Comparison of ENCODE assay signal across 8 cellular contexts in genomic region chr4:158811704-158812103, GRCh38. TPM values are rescaled to one million over a fixed set of nuclear protein-coding genes. Genes with fewer than 3 reads are reported as not detected.
DNase-seq lines count a peak whose midpoint lies in the region; ATAC-seq, FAIRE-seq and TF ChIP-seq lines count a peak whose summit lies in the region.

No MANE protein-coding gene starts in this region.

- no peak overlapping the region for H3K4me3 ChIP-seq in Jurkat, Clone E6-1 (ENCODE audit: low read length)
- H3K4me3 ChIP-seq in astrocyte (ENCODE audit: insufficient read depth, low read depth, low read length), result no peak overlapping the region

- no peak for DNase-seq in GM12892 (ENCODE audit: insufficient read length)
- peak; percentile 28 for DNase-seq in Jurkat, Clone E6-1 (ENCODE audit: low read depth, low spot score)
- DNase-seq in astrocyte (ENCODE audit: low read depth), result no peak
- DNase-seq in midbrain (lab: John Stamatoyannopoulos, UW), result peak; percentile 25
- no peak for DNase-seq in SHP77 (lab: John Stamatoyannopoulos, UW)
- DNase-seq in NCI-H2107 (lab: John Stamatoyannopoulos, UW), result no peak
- DNase-seq in activated gamma-delta T cell treated with Interleukin-2 at 50 U/mL for 16 hours, result no peak

- no peak for TF ChIP-seq CTCF in astrocyte (IDR thresholded peaks at IDR 0.05; ENCODE audit: insufficient read depth, low read depth, low read length)

- H4K20me1 ChIP-seq in astrocyte (ENCODE audit: insufficient read depth, low read length), result no peaks in the 10 kb centered on the region

- no peak for ATAC-seq in HG03039 (IDR thresholded peaks at IDR 0.05; ENCODE audit: unreplicated experiment)

- no peaks in the 10 kb centered on the region for H3K9me3 Mint-ChIP-seq in astrocyte (ENCODE audit: unreplicated experiment)

- H3K27ac ChIP-seq in astrocyte (ENCODE audit: low read depth, low read length), result peak overlapping the region; percentile 94

- no peak overlapping the region for H3K4me2 ChIP-seq in astrocyte (ENCODE audit: low read length)

- H3K27me3 Mint-ChIP-seq in astrocyte (ENCODE audit: low read depth, unreplicated experiment), result no peaks in the 10 kb centered on the region

- FAIRE-seq in GM12892 (lab: Jason Lieb, UNC) (peak; percentile 17), astrocyte (lab: Jason Lieb, UNC) (peak; percentile 34)

- H3K9me3 ChIP-seq in astrocyte (ENCODE audit: insufficient read depth, low read depth, low read length), result no peaks in the 10 kb centered on the region

- H3K27ac Mint-ChIP-seq in astrocyte (ENCODE audit: unreplicated experiment), result peak overlapping the region; percentile 56

- H3K9ac ChIP-seq in astrocyte (ENCODE audit: low read length), result peak overlapping the region; percentile 84

- peaks cover 52% of the 10 kb centered on the region for H3K79me2 ChIP-seq in astrocyte (ENCODE audit: insufficient read depth, low read length)

- no peak overlapping the region for H3K4me3 Mint-ChIP-seq in astrocyte (ENCODE audit: unreplicated experiment)

- no peaks in the 10 kb centered on the region for H3K27me3 ChIP-seq in astrocyte (ENCODE audit: insufficient read depth, low read length)

- TF ChIP-seq POLR2A in GM12892 (IDR thresholded peaks at IDR 0.05; ENCODE audit: low read depth, low read length), result no peak

- H2AFZ ChIP-seq in astrocyte (ENCODE audit: low read depth, low read length), result no peak overlapping the region

- H3K4me1 Mint-ChIP-seq in astrocyte (ENCODE audit: low read depth, unreplicated experiment), result peaks cover 50% of the 10 kb centered on the region

- peaks cover 44% of the 10 kb centered on the region for H3K4me1 ChIP-seq in astrocyte (ENCODE audit: insufficient read depth, low read length)

- no peaks in the 10 kb centered on the region for H3K36me3 Mint-ChIP-seq in astrocyte (ENCODE audit: low read depth, unreplicated experiment)

- H3K36me3 ChIP-seq in astrocyte (ENCODE audit: insufficient read depth, low read length), result no peaks in the 10 kb centered on the region

RNA-seq across cellular contexts. Expression of gene FNIP2, which starts 42.9 kb away (rescaled TPM):
- 0.34 TPM for polyA plus RNA-seq in GM12892 (2012; ENCODE audit: missing spikeins)
- 7.3 TPM for polyA plus RNA-seq in Jurkat, Clone E6-1 (2012; ENCODE audit: insufficient read depth, insufficient read length)
- total RNA-seq in astrocyte, result 18.4 and 18.5 TPM in 2 replicates

Comparison
In these comparisons a context has a peak if more than half of its experiments do, and no peak if none do; other contexts are left out.
1. DNase-seq: peak in Jurkat, Clone E6-1 (single experiment) and midbrain (single experiment); none in GM12892 (single experiment), astrocyte (single experiment), SHP77 (0 of 2), NCI-H2107 (single experiment) and activated gamma-delta T cell treated with Interleukin-2 at 50 U/mL for 16 hours (single experiment).